Comparison of ENCODE assay signal across 15 cellular contexts in genomic region chr12:26499979-26500640, GRCh38.
"Had no signal": no experiment of that assay in that cellular context is flagged by ENCODE, and none has a peak within 500 bp of the region (broad histone marks: within the 10 kb centered on the region; RNA-seq: fewer than 3 reads in every experiment).

No MANE protein-coding gene starts in this region.

- H3K27ac ChIP-seq: coronary artery, hepatocyte, neutrophil, vagina had no signal

- ATAC-seq: activated CD8-positive, alpha-beta T cell treated with anti-CD3 and anti-CD28 coated beads for 36 hours; natural killer cell treated with Interleukin-12 subunit alpha and Interleukin-12 subunit beta and Interleukin-15 and Interleukin-18, amount 100 ng/mL, for 72 hours; stimulated activated naive CD8-positive, alpha-beta T cell treated with anti-CD3 and anti-CD28 coated beads, Interleukin-15, Interleukin-2, amounts not matched to agents 100 U/mL and 50 U/mL, for 24 hours had no signal

- H3K27me3 ChIP-seq: hepatocyte, neutrophil, vagina had no signal

- DNase-seq: activated CD4-positive, alpha-beta T cell treated with anti-CD3 and anti-CD28 coated beads, Interleukin-2, amount 10 ng/mL, durations not matched to agents 24 days and 14 days; activated CD8-positive, alpha-beta T cell treated with anti-CD3 and anti-CD28 coated beads for 36 hours; activated naive CD4-positive, alpha-beta T cell treated with anti-CD3 and anti-CD28 coated beads for 36 hours; activated T-cell treated with anti-CD3 and anti-CD28 coated beads, Interleukin-2, amount 50 U/mL, for 1 hour; anterior cingulate cortex; erythroblast; stimulated activated CD4-positive, alpha-beta T cell treated with anti-CD3 and anti-CD28 coated beads, Interleukin-2, amount 100 ng/mL, for 24 hours; stimulated activated naive CD8-positive, alpha-beta T cell treated with anti-CD3 and anti-CD28 coated beads, Interleukin-15, Interleukin-2, amounts not matched to agents 100 U/mL and 50 U/mL, for 24 hours; trophoblast cell had no signal

- H3K4me3 ChIP-seq: coronary artery, hepatocyte, lung, vagina had no signal

- H3K4me1 ChIP-seq: vagina had no signal

- H3K36me3 ChIP-seq: neutrophil, vagina had no signal

- H3K9me3 ChIP-seq: neutrophil, vagina had no signal
